Comparison of ENCODE assay signal across 20 cellular contexts in genomic region chr6:11439017-11439420, GRCh38.
DNase-seq lines count a peak whose midpoint lies in the region; ATAC-seq and TF ChIP-seq lines count a peak whose summit lies in the region.
"Had no signal": no experiment of that assay in that cellular context is flagged by ENCODE, and none has a peak within 500 bp of the region (broad histone marks: within the 10 kb centered on the region; RNA-seq: fewer than 3 reads in every experiment).

No MANE protein-coding gene starts in this region.

- H3K4me1 Mint-ChIP-seq in MCF 10A (ENCODE audit: insufficient read depth, unreplicated experiment): peaks cover 22% of the 10 kb centered on the region
- peaks cover 3% of the 10 kb centered on the region for H3K4me1 Mint-ChIP-seq in activated naive CD8-positive, alpha-beta T cell (ENCODE audit: low read depth)

- H3K27ac ChIP-seq in mammary epithelial cell (ENCODE audit: insufficient read depth, low read depth, low read length) (no peak overlapping the region), left lung (peak overlapping the region; percentile 54 to 74), upper lobe of right lung (peak overlapping the region; percentile 27)
- H3K27ac ChIP-seq: epithelial cell of prostate, suprapubic skin had no signal

- intact Hi-C loops in MCF 10A (cut with micrococcal nuclease): no loop called here
- intact Hi-C loops in mammary epithelial cell (cut with micrococcal nuclease): loop anchor here (5.0 kb wide), 1 partner anchor 267 kb away; no protein-coding TSS in a partner anchor
- intact Hi-C loops in left lung (cut with DNase I): loop anchor here in 1 of 2 donors (10.0 kb wide), 1 partner anchor 74 kb away; no protein-coding TSS in a partner anchor
- intact Hi-C loops in upper lobe of right lung (cut with DNase I): no loop called here

- no peaks in the 10 kb centered on the region for H3K9me3 Mint-ChIP-seq in MCF 10A (ENCODE audit: unreplicated experiment)
- H3K9me3 Mint-ChIP-seq in activated naive CD8-positive, alpha-beta T cell (ENCODE audit: low read depth): peaks cover 3% of the 10 kb centered on the region
- H3K9me3 Mint-ChIP-seq: IgD-negative memory B cell had no signal

- H3K27me3 Mint-ChIP-seq in MCF 10A (ENCODE audit: insufficient read depth, unreplicated experiment): no peaks in the 10 kb centered on the region
- no peaks in the 10 kb centered on the region for H3K27me3 Mint-ChIP-seq in activated naive CD8-positive, alpha-beta T cell
- H3K27me3 Mint-ChIP-seq: activated T-cell treated with anti-CD3 and anti-CD28 coated beads, Interleukin-2, amount 50 U/mL, for 24 hours; IgD-negative memory B cell had no signal

- no peaks in the 10 kb centered on the region for H4K20me1 ChIP-seq in mammary epithelial cell (ENCODE audit: insufficient read depth, low read length)

- no peaks in the 10 kb centered on the region for H3K79me2 ChIP-seq in mammary epithelial cell (ENCODE audit: insufficient read depth, low read length)

- BruUV-seq in MCF 10A (replicated peaks; lab: Mats Ljungman, UMichigan) (no TSS peak), mammary epithelial cell (replicated peaks; lab: Mats Ljungman, UMichigan) (no TSS peak)

- DNase-seq in MCF 10A (ENCODE audit: unreplicated experiment) (peak; percentile 34), mammary epithelial cell (no peak), left lung (no peak), upper lobe of right lung (no peak), DMS53 treated with DMSO at 0.1 percent for 48 hours (lab: John Stamatoyannopoulos, UW; ENCODE audit: unreplicated experiment) (no peak), DMS153 (lab: John Stamatoyannopoulos, UW) (no peak)
- DNase-seq: activated CD4-positive, alpha-beta T cell treated with anti-CD3 and anti-CD28 coated beads for 4 hours; activated T-cell treated with anti-CD3 and anti-CD28 coated beads, Interleukin-2, amount 50 U/mL, for 24 hours; amygdala; Caco-2; head of caudate nucleus; NCI-H1930; NCI-H526 treated with DMSO at 0.1 percent for 48 hours; Peyer's patch had no signal

- no peak overlapping the region for H3K4me3 ChIP-seq in mammary epithelial cell (replicated peaks in 1 of 3; ENCODE audit: insufficient read depth in 1 of 3, low read depth in 2 of 3, low read length in 3 of 3)
- no peak overlapping the region for H3K4me3 ChIP-seq in left lung
- no peak overlapping the region for H3K4me3 ChIP-seq in upper lobe of right lung
- H3K4me3 ChIP-seq: Peyer's patch, suprapubic skin had no signal

- WGBS in mammary epithelial cell (ENCODE audit: low coverage, missing lambda C conversion rate): 88% methylated on average over 2 of the region's 2 CpGs

- H3K36me3 Mint-ChIP-seq in MCF 10A (ENCODE audit: insufficient read depth, unreplicated experiment): no peaks in the 10 kb centered on the region
- H3K36me3 Mint-ChIP-seq in activated naive CD8-positive, alpha-beta T cell: no peaks in the 10 kb centered on the region

- H3K9me3 ChIP-seq in mammary epithelial cell (replicated peaks; ENCODE audit: insufficient read depth, low read length) (no peaks in the 10 kb centered on the region), left lung (no peaks in the 10 kb centered on the region), upper lobe of right lung (no peaks in the 10 kb centered on the region)
- H3K9me3 ChIP-seq: Caco-2, Peyer's patch, suprapubic skin had no signal

- H3K4me2 ChIP-seq in mammary epithelial cell (ENCODE audit: insufficient read depth, low read depth, low read length): no peak overlapping the region

- H3K9ac ChIP-seq in mammary epithelial cell (ENCODE audit: insufficient read depth, low read length): no peak overlapping the region

- H3K27ac Mint-ChIP-seq in MCF 10A (ENCODE audit: low read depth, unreplicated experiment): no peak overlapping the region
- peak overlapping the region; percentile 2 for H3K27ac Mint-ChIP-seq in activated naive CD8-positive, alpha-beta T cell
- H3K27ac Mint-ChIP-seq: activated T-cell treated with anti-CD3 and anti-CD28 coated beads, Interleukin-2, amount 50 U/mL, for 24 hours; IgD-negative memory B cell; progenitor cell of endocrine pancreas had no signal

- H2AFZ ChIP-seq in mammary epithelial cell (ENCODE audit: low read depth, low read length): no peak overlapping the region

- peak; percentile 35 for ATAC-seq in left lung
- ATAC-seq in upper lobe of right lung: peak; percentile 35
- no peak for ATAC-seq in GM18502 (IDR thresholded peaks at IDR 0.05; ENCODE audit: poor library complexity, unreplicated experiment)

- dilution Hi-C loops in mammary epithelial cell (cut with HindIII; ENCODE audit: low sequenced_read_pairs): no loop called here

- no peak overlapping the region for H3K4me3 Mint-ChIP-seq in MCF 10A (ENCODE audit: unreplicated experiment)
- no peak overlapping the region for H3K4me3 Mint-ChIP-seq in activated naive CD8-positive, alpha-beta T cell
- H3K4me3 Mint-ChIP-seq: activated T-cell treated with anti-CD3 and anti-CD28 coated beads, Interleukin-2, amount 50 U/mL, for 24 hours; IgD-negative memory B cell had no signal

- CTCF ChIA-PET in MCF 10A (lab: Yijun Ruan, JAX): no interaction called here
- CTCF ChIA-PET in mammary epithelial cell (lab: Charles Lee; ENCODE audit: low non-redundant PET): no interaction called here

- no peaks in the 10 kb centered on the region for H3K27me3 ChIP-seq in mammary epithelial cell (ENCODE audit: insufficient read depth, low read length)
- no peaks in the 10 kb centered on the region for H3K27me3 ChIP-seq in left lung
- no peaks in the 10 kb centered on the region for H3K27me3 ChIP-seq in upper lobe of right lung
- H3K27me3 ChIP-seq: Peyer's patch, suprapubic skin had no signal

- POLR2A ChIA-PET in MCF 10A (lab: Yijun Ruan, JAX): interaction anchor here (0.7 to 1.2 kb wide), 2 partner anchors 10 to 346 kb away, joined by 3 to 4 read pairs; partner anchors contain the start of gene SMIM13

- in situ Hi-C loops in mammary epithelial cell (cut with MboI; ENCODE audit: low sequenced_read_pairs in 2 of 2): no loop called here

- H3K4me1 ChIP-seq in mammary epithelial cell (ENCODE audit: insufficient read depth, low read length): peaks cover 11% of the 10 kb centered on the region
- peaks cover 21 to 36% of the 10 kb centered on the region in 2 donors for H3K4me1 ChIP-seq in left lung
- peaks cover 26% of the 10 kb centered on the region for H3K4me1 ChIP-seq in upper lobe of right lung

- H3K36me3 ChIP-seq in mammary epithelial cell (ENCODE audit: insufficient read depth, low read length) (no peaks in the 10 kb centered on the region), left lung (no peaks in the 10 kb centered on the region), upper lobe of right lung (no peaks in the 10 kb centered on the region)
- H3K36me3 ChIP-seq: Peyer's patch, suprapubic skin had no signal

- TF ChIP-seq CTCF in MCF 10A (IDR thresholded peaks at IDR 0.05; ENCODE audit: unreplicated experiment) (no peak), mammary epithelial cell (conservative IDR thresholded peaks at IDR 0.05 in 1 of 2, IDR thresholded peaks at IDR 0.05 in 1 of 2; ENCODE audit: extremely low read depth in 1 of 2, insufficient read depth in 1 of 2, low read depth in 1 of 2, low read length in 2 of 2) (no peak), left lung (IDR thresholded peaks at IDR 0.05) (no peak), upper lobe of right lung (IDR thresholded peaks at IDR 0.05) (no peak)
